In genomic region chrX:73943900-73944581, GRCh38 we compare ENCODE assay signal across 8 cellular contexts.
DNase-seq lines count a peak whose midpoint lies in the region; ATAC-seq and TF ChIP-seq lines count a peak whose summit lies in the region.

No MANE protein-coding gene starts in this region.

- intact Hi-C loops in activated T-helper 1 cell treated with anti-CD3 and anti-CD28 coated beads, Interleukin-12 subunit alpha, Interleukin-12 subunit beta, Interleukin-2, Interleukin-4 antibody, amounts not matched to agents 30 ng/mL and 10 ng/mL and 1 ng/mL, durations not matched to agents 14 hours and 24 hours and 36 hours (cut with micrococcal nuclease) = loop anchor here (1.0 to 10.0 kb wide), 6 partner anchors 33 to 729 kb away; partner anchors contain the start of genes CHIC1, NAP1L2 and RLIM
- intact Hi-C loops in naive thymus-derived CD4-positive, alpha-beta T cell (cut with micrococcal nuclease) = loop anchor here (1.0 to 10.0 kb wide), 12 partner anchors 33 to 1669 kb away; partner anchors contain the start of genes CHIC1 (in 2 of the 2), ABCB7 (in 1 of the 2), HDAC8 (in 1 of the 2) and RLIM (in 1 of the 2)

- H3K27ac Mint-ChIP-seq in activated T-helper 1 cell treated with anti-CD3 and anti-CD28 coated beads, Interleukin-12 subunit alpha, Interleukin-12 subunit beta, Interleukin-2, Interleukin-4 antibody, amounts not matched to agents 30 ng/mL and 10 ng/mL and 1 ng/mL, durations not matched to agents 14 hours and 24 hours and 36 hours = peak overlapping the region; percentile 89
- H3K27ac Mint-ChIP-seq in naive thymus-derived CD4-positive, alpha-beta T cell = peak overlapping the region; percentile 89 to 99 (median 96)
- peak overlapping the region; percentile 97 for H3K27ac Mint-ChIP-seq in stimulated activated naive B cell treated with anti-CD40 and anti-IgM and Interleukin-4, amounts not matched to agents 10 μg/mL and 1 μg/mL and 100 μg/mL, for 72 hours

- H3K9me3 Mint-ChIP-seq in activated T-helper 1 cell treated with anti-CD3 and anti-CD28 coated beads, Interleukin-12 subunit alpha, Interleukin-12 subunit beta, Interleukin-2, Interleukin-4 antibody, amounts not matched to agents 30 ng/mL and 10 ng/mL and 1 ng/mL, durations not matched to agents 14 hours and 24 hours and 36 hours = no peaks in the 10 kb centered on the region
- peaks cover 0 to 1% (median 0%) of the 10 kb centered on the region in 11 donors for H3K9me3 Mint-ChIP-seq in naive thymus-derived CD4-positive, alpha-beta T cell
- no peaks in the 10 kb centered on the region for H3K9me3 Mint-ChIP-seq in stimulated activated naive B cell treated with anti-CD40 and anti-IgM and Interleukin-4, amounts not matched to agents 10 μg/mL and 1 μg/mL and 100 μg/mL, for 72 hours

- DNase-seq in DMS79 treated with DMSO at 0.1 percent for 48 hours (lab: John Stamatoyannopoulos, UW) (peak; percentile 63), KG1 (lab: John Stamatoyannopoulos, UW) (peak; percentile 76), Peyer's patch (peak; percentile 83 to 96 (median 89)), fibroblast of mammary gland (ENCODE audit: low read depth) (peak; percentile 90)
- DNase-seq in activated T-helper 1 cell treated with anti-CD3 and anti-CD28 coated beads, Interleukin-12 subunit alpha, Interleukin-12 subunit beta, Interleukin-2, Interleukin-4 antibody, amounts not matched to agents 30 ng/mL and 10 ng/mL and 1 ng/mL, durations not matched to agents 14 hours and 24 hours and 36 hours (ENCODE audit: low spot score) = peak; percentile 78
- peak; percentile 67 to 92 (median 87) for DNase-seq in naive thymus-derived CD4-positive, alpha-beta T cell
- peak; percentile 88 for DNase-seq in stimulated activated naive B cell treated with anti-CD40 and anti-IgM and Interleukin-4, amounts not matched to agents 10 μg/mL and 1 μg/mL and 100 μg/mL, for 72 hours

- ATAC-seq in GM21737 (IDR thresholded peaks at IDR 0.05; ENCODE audit: unreplicated experiment) = peak; percentile 99
- ATAC-seq in naive thymus-derived CD4-positive, alpha-beta T cell = peak; percentile 100
- ATAC-seq in stimulated activated naive B cell treated with anti-CD40 and anti-IgM and Interleukin-4, amounts not matched to agents 10 μg/mL and 1 μg/mL and 100 μg/mL, for 72 hours (replicated peaks) = peak; percentile 100

- H3K27ac ChIP-seq in Peyer's patch = peak overlapping the region; percentile 71 to 79 (median 75)
- H3K27ac ChIP-seq in naive thymus-derived CD4-positive, alpha-beta T cell (ENCODE audit: low read depth, low read length) = peak overlapping the region; percentile 93

- H3K4me3 ChIP-seq in Peyer's patch (peak overlapping the region; percentile 58 to 79 (median 68)), fibroblast of mammary gland (ENCODE audit: control insufficient read depth, low read depth, low read length) (peak overlapping the region; percentile 99)
- H3K4me3 ChIP-seq in naive thymus-derived CD4-positive, alpha-beta T cell (ENCODE audit: low read length) = peak overlapping the region; percentile 98

- peaks cover 14% of the 10 kb centered on the region for H3K36me3 Mint-ChIP-seq in activated T-helper 1 cell treated with anti-CD3 and anti-CD28 coated beads, Interleukin-12 subunit alpha, Interleukin-12 subunit beta, Interleukin-2, Interleukin-4 antibody, amounts not matched to agents 30 ng/mL and 10 ng/mL and 1 ng/mL, durations not matched to agents 14 hours and 24 hours and 36 hours (ENCODE audit: low read depth)
- peaks cover 0 to 9% (median 4%) of the 10 kb centered on the region in 5 donors for H3K36me3 Mint-ChIP-seq in naive thymus-derived CD4-positive, alpha-beta T cell
- peaks cover 5 to 17% of the 10 kb centered on the region in 2 donors for H3K36me3 Mint-ChIP-seq in stimulated activated naive B cell treated with anti-CD40 and anti-IgM and Interleukin-4, amounts not matched to agents 10 μg/mL and 1 μg/mL and 100 μg/mL, for 72 hours

- TF ChIP-seq POLR2A in Peyer's patch (IDR thresholded peaks at IDR 0.05) = peak in 1 of 2 donors; percentile 43

- no peaks in the 10 kb centered on the region for H3K36me3 ChIP-seq in Peyer's patch
- H3K36me3 ChIP-seq in naive thymus-derived CD4-positive, alpha-beta T cell (ENCODE audit: control insufficient read depth in 2 of 3, insufficient read depth in 3 of 3, low read length in 3 of 3) = peaks cover 0 to 3% (median 0%) of the 10 kb centered on the region in 3 experiments

- no peaks in the 10 kb centered on the region for H3K9me3 ChIP-seq in Peyer's patch
- no peaks in the 10 kb centered on the region for H3K9me3 ChIP-seq in naive thymus-derived CD4-positive, alpha-beta T cell (ENCODE audit: control insufficient read depth in 2 of 3, low read length in 3 of 3)

- peak overlapping the region; percentile 96 for H3K4me3 Mint-ChIP-seq in activated T-helper 1 cell treated with anti-CD3 and anti-CD28 coated beads, Interleukin-12 subunit alpha, Interleukin-12 subunit beta, Interleukin-2, Interleukin-4 antibody, amounts not matched to agents 30 ng/mL and 10 ng/mL and 1 ng/mL, durations not matched to agents 14 hours and 24 hours and 36 hours
- H3K4me3 Mint-ChIP-seq in naive thymus-derived CD4-positive, alpha-beta T cell = peak overlapping the region; percentile 82 to 98 (median 94)
- H3K4me3 Mint-ChIP-seq in stimulated activated naive B cell treated with anti-CD40 and anti-IgM and Interleukin-4, amounts not matched to agents 10 μg/mL and 1 μg/mL and 100 μg/mL, for 72 hours = peak overlapping the region; percentile 90 to 97

- CTCF ChIA-PET in naive thymus-derived CD4-positive, alpha-beta T cell (lab: Charles Lee) = interaction anchor here (0.6 to 0.7 kb wide), 2 partner anchors 14 to 400 kb away, joined by 3 read pairs; no protein-coding TSS in a partner anchor

- TF ChIP-seq CTCF in Peyer's patch (IDR thresholded peaks at IDR 0.05) = peak in 1 of 6 experiments; percentile 7
- TF ChIP-seq CTCF in fibroblast of mammary gland (conservative IDR thresholded peaks at IDR 0.05; ENCODE audit: control insufficient read depth, insufficient read depth, low read depth, low read length) = no peak

- H3K4me1 Mint-ChIP-seq in activated T-helper 1 cell treated with anti-CD3 and anti-CD28 coated beads, Interleukin-12 subunit alpha, Interleukin-12 subunit beta, Interleukin-2, Interleukin-4 antibody, amounts not matched to agents 30 ng/mL and 10 ng/mL and 1 ng/mL, durations not matched to agents 14 hours and 24 hours and 36 hours (ENCODE audit: low read depth) = peaks cover 7% of the 10 kb centered on the region
- peaks cover 12 to 50% (median 27%) of the 10 kb centered on the region in 7 donors for H3K4me1 Mint-ChIP-seq in naive thymus-derived CD4-positive, alpha-beta T cell
- H3K4me1 Mint-ChIP-seq in stimulated activated naive B cell treated with anti-CD40 and anti-IgM and Interleukin-4, amounts not matched to agents 10 μg/mL and 1 μg/mL and 100 μg/mL, for 72 hours = peaks cover 5 to 7% of the 10 kb centered on the region in 2 donors

- no peaks in the 10 kb centered on the region for H3K4me1 ChIP-seq in Peyer's patch
- peaks cover 0 to 10% of the 10 kb centered on the region in 2 donors for H3K4me1 ChIP-seq in naive thymus-derived CD4-positive, alpha-beta T cell (ENCODE audit: control insufficient read depth in 2 of 2, insufficient read depth in 2 of 2, low read length in 2 of 2)

- POLR2A ChIA-PET in naive thymus-derived CD4-positive, alpha-beta T cell (lab: Charles Lee) = interaction anchor here (0.9 to 1.3 kb wide), 4 partner anchors 33 to 1668 kb away, joined by 4 to 5 read pairs (median 4); no protein-coding TSS in a partner anchor

- H3K27me3 ChIP-seq in Peyer's patch = no peaks in the 10 kb centered on the region
- H3K27me3 ChIP-seq in naive thymus-derived CD4-positive, alpha-beta T cell (ENCODE audit: control insufficient read depth in 2 of 2, insufficient read depth in 2 of 2, low read length in 2 of 2) = no peaks in the 10 kb centered on the region

- no peaks in the 10 kb centered on the region for H3K27me3 Mint-ChIP-seq in activated T-helper 1 cell treated with anti-CD3 and anti-CD28 coated beads, Interleukin-12 subunit alpha, Interleukin-12 subunit beta, Interleukin-2, Interleukin-4 antibody, amounts not matched to agents 30 ng/mL and 10 ng/mL and 1 ng/mL, durations not matched to agents 14 hours and 24 hours and 36 hours (ENCODE audit: insufficient read depth)
- peaks cover 0 to 2% (median 0%) of the 10 kb centered on the region in 5 donors for H3K27me3 Mint-ChIP-seq in naive thymus-derived CD4-positive, alpha-beta T cell
- H3K27me3 Mint-ChIP-seq in stimulated activated naive B cell treated with anti-CD40 and anti-IgM and Interleukin-4, amounts not matched to agents 10 μg/mL and 1 μg/mL and 100 μg/mL, for 72 hours = no peaks in the 10 kb centered on the region

Comparison
In these comparisons a context has a peak if more than half of its experiments do, and no peak if none do; other contexts are left out.
1. Peak in every context shown above with its lines: DNase-seq, ATAC-seq, H3K4me3 ChIP-seq and H3K27ac ChIP-seq.